1 cellular context compared by ENCODE assay signal in genomic region chr17:49191407-49191916, GRCh38.
TF ChIP-seq lines count a peak whose summit lies in the region.

No MANE protein-coding gene starts in this region.

TF ChIP-seq in GM12878, 131 proteins besides CTCF, POLR2A, EP300 and RAD21 (continues in another document):
- peak; percentile 52; the same call in 1 of the 2 replicates for TF ChIP-seq NR2F1 (conservative IDR thresholded peaks at IDR 0.05)
- no peak for TF ChIP-seq CHD1 (IDR thresholded peaks at IDR 0.05; ENCODE audit: low read depth, low read length)
- no peak for TF ChIP-seq WRNIP1 (IDR thresholded peaks at IDR 0.05; ENCODE audit: borderline replicate concordance, low read depth, low read length)
- TF ChIP-seq JUND (IDR thresholded peaks at IDR 0.05; ENCODE audit: low read depth, low read length) = no peak; the same call in 1 of the 2 replicates
- TF ChIP-seq SUZ12 (IDR thresholded peaks at IDR 0.05; ENCODE audit: unreplicated experiment) = no peak
- TF ChIP-seq, protein P1, sequence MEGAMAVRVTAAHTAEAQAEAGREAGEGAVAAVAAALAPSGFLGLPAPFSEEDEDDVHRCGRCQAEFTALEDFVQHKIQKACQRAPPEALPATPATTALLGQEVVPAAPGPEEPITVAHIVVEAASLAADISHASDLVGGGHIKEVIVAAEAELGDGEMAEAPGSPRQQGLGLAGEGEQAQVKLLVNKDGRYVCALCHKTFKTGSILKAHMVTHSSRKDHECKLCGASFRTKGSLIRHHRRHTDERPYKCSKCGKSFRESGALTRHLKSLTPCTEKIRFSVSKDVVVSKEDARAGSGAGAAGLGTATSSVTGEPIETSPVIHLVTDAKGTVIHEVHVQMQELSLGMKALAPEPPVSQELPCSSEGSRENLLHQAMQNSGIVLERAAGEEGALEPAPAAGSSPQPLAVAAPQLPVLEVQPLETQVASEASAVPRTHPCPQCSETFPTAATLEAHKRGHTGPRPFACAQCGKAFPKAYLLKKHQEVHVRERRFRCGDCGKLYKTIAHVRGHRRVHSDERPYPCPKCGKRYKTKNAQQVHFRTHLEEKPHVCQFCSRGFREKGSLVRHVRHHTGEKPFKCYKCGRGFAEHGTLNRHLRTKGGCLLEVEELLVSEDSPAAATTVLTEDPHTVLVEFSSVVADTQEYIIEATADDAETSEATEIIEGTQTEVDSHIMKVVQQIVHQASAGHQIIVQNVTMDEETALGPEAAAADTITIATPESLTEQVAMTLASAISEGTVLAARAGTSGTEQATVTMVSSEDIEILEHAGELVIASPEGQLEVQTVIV (IDR thresholded peaks at IDR 0.05; ENCODE audit: borderline replicate concordance, partially characterized antibody) = no peak
- no peak for TF ChIP-seq STAT3 (IDR thresholded peaks at IDR 0.05; ENCODE audit: low read depth, low read length)
- TF ChIP-seq EZH2 (IDR thresholded peaks at IDR 0.05; ENCODE audit: borderline replicate concordance, control insufficient read depth, low read depth, low read length) = no peak
- TF ChIP-seq MYB (IDR thresholded peaks at IDR 0.05; ENCODE audit: borderline replicate concordance, low read depth, low read length) = no peak
- no peak for TF ChIP-seq YBX1 (IDR thresholded peaks at IDR 0.05)
- TF ChIP-seq NFXL1 (IDR thresholded peaks at IDR 0.05; ENCODE audit: borderline replicate concordance) = no peak
- no peak for TF ChIP-seq RELA (IDR thresholded peaks at IDR 0.05; ENCODE audit: borderline replicate concordance, partially characterized antibody)
- no peak for TF ChIP-seq IKZF2 (IDR thresholded peaks at IDR 0.05)
- no peak for TF ChIP-seq POLR2AphosphoS5 (IDR thresholded peaks at IDR 0.05; ENCODE audit: low read length)
- TF ChIP-seq HDAC2 (IDR thresholded peaks at IDR 0.05) = 0 out of 2 replicates have a peak, but pooled peaks have one; percentile 21
- TF ChIP-seq CEBPB (IDR thresholded peaks at IDR 0.05; ENCODE audit: borderline replicate concordance in 1 of 2, low read depth in 2 of 2, low read length in 2 of 2) = no peak
- TF ChIP-seq, protein P2, sequence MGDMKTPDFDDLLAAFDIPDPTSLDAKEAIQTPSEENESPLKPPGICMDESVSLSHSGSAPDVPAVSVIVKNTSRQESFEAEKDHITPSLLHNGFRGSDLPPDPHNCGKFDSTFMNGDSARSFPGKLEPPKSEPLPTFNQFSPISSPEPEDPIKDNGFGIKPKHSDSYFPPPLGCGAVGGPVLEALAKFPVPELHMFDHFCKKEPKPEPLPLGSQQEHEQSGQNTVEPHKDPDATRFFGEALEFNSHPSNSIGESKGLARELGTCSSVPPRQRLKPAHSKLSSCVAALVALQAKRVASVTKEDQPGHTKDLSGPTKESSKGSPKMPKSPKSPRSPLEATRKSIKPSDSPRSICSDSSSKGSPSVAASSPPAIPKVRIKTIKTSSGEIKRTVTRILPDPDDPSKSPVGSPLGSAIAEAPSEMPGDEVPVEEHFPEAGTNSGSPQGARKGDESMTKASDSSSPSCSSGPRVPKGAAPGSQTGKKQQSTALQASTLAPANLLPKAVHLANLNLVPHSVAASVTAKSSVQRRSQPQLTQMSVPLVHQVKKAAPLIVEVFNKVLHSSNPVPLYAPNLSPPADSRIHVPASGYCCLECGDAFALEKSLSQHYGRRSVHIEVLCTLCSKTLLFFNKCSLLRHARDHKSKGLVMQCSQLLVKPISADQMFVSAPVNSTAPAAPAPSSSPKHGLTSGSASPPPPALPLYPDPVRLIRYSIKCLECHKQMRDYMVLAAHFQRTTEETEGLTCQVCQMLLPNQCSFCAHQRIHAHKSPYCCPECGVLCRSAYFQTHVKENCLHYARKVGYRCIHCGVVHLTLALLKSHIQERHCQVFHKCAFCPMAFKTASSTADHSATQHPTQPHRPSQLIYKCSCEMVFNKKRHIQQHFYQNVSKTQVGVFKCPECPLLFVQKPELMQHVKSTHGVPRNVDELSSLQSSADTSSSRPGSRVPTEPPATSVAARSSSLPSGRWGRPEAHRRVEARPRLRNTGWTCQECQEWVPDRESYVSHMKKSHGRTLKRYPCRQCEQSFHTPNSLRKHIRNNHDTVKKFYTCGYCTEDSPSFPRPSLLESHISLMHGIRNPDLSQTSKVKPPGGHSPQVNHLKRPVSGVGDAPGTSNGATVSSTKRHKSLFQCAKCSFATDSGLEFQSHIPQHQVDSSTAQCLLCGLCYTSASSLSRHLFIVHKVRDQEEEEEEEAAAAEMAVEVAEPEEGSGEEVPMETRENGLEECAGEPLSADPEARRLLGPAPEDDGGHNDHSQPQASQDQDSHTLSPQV (IDR thresholded peaks at IDR 0.05) = no peak
- TF ChIP-seq ATF7 (IDR thresholded peaks at IDR 0.05; ENCODE audit: low read depth) = peak; percentile 58; the same call in 1 of the 2 replicates
- TF ChIP-seq ZNF274 (IDR thresholded peaks at IDR 0.05; ENCODE audit: insufficient read depth, insufficient read length) = no peak
- no peak for TF ChIP-seq ASH2L (IDR thresholded peaks at IDR 0.05; ENCODE audit: borderline replicate concordance, low read depth)
- peak; percentile 85; the same call in 1 of the 2 replicates for TF ChIP-seq BACH1 (IDR thresholded peaks at IDR 0.05; ENCODE audit: borderline replicate concordance)
- TF ChIP-seq MEF2B (IDR thresholded peaks at IDR 0.05; ENCODE audit: partially characterized antibody, poor library complexity, severe bottlenecking) = no peak
- no peak for TF ChIP-seq GATAD2B (conservative IDR thresholded peaks at IDR 0.05; ENCODE audit: low read depth)
- peak; percentile 79; the same call in 1 of the 2 replicates for TF ChIP-seq FOXM1 (IDR thresholded peaks at IDR 0.05; ENCODE audit: low read depth, low read length)
- TF ChIP-seq, protein P3, sequence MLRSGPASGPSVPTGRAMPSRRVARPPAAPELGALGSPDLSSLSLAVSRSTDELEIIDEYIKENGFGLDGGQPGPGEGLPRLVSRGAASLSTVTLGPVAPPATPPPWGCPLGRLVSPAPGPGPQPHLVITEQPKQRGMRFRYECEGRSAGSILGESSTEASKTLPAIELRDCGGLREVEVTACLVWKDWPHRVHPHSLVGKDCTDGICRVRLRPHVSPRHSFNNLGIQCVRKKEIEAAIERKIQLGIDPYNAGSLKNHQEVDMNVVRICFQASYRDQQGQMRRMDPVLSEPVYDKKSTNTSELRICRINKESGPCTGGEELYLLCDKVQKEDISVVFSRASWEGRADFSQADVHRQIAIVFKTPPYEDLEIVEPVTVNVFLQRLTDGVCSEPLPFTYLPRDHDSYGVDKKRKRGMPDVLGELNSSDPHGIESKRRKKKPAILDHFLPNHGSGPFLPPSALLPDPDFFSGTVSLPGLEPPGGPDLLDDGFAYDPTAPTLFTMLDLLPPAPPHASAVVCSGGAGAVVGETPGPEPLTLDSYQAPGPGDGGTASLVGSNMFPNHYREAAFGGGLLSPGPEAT (IDR thresholded peaks at IDR 0.05; ENCODE audit: low read depth) = peak; percentile 67; the same call in 1 of the 2 replicates
- TF ChIP-seq BHLHE40 (IDR thresholded peaks at IDR 0.05; ENCODE audit: borderline replicate concordance in 1 of 2, low read depth in 2 of 2, low read length in 1 of 2) = no peak
- TF ChIP-seq SREBF2 (IDR thresholded peaks at IDR 0.05; ENCODE audit: low read length) = no peak
- TF ChIP-seq DPF2 (IDR thresholded peaks at IDR 0.05) = no peak; the same call in none of the 2 replicates
- TF ChIP-seq ATF2 (IDR thresholded peaks at IDR 0.05; ENCODE audit: low read length) = peak; percentile 79
- no peak for TF ChIP-seq ZNF24 (IDR thresholded peaks at IDR 0.05)
- no peak for TF ChIP-seq RCOR1 (conservative IDR thresholded peaks at IDR 0.05; ENCODE audit: low read depth, low read length)
- no peak for TF ChIP-seq ZBTB33 (IDR thresholded peaks at IDR 0.05)
- TF ChIP-seq LARP7 (IDR thresholded peaks at IDR 0.05) = no peak
- TF ChIP-seq BMI1 (IDR thresholded peaks at IDR 0.05; ENCODE audit: borderline replicate concordance) = no peak
- TF ChIP-seq IKZF1 (conservative IDR thresholded peaks at IDR 0.05) = no peak
- no peak for TF ChIP-seq TAF1 (IDR thresholded peaks at IDR 0.05; ENCODE audit: borderline replicate concordance, low read depth, low read length)
- TF ChIP-seq MTA3 (IDR thresholded peaks at IDR 0.05; ENCODE audit: borderline replicate concordance, low read length) = no peak
- TF ChIP-seq, protein P4, sequence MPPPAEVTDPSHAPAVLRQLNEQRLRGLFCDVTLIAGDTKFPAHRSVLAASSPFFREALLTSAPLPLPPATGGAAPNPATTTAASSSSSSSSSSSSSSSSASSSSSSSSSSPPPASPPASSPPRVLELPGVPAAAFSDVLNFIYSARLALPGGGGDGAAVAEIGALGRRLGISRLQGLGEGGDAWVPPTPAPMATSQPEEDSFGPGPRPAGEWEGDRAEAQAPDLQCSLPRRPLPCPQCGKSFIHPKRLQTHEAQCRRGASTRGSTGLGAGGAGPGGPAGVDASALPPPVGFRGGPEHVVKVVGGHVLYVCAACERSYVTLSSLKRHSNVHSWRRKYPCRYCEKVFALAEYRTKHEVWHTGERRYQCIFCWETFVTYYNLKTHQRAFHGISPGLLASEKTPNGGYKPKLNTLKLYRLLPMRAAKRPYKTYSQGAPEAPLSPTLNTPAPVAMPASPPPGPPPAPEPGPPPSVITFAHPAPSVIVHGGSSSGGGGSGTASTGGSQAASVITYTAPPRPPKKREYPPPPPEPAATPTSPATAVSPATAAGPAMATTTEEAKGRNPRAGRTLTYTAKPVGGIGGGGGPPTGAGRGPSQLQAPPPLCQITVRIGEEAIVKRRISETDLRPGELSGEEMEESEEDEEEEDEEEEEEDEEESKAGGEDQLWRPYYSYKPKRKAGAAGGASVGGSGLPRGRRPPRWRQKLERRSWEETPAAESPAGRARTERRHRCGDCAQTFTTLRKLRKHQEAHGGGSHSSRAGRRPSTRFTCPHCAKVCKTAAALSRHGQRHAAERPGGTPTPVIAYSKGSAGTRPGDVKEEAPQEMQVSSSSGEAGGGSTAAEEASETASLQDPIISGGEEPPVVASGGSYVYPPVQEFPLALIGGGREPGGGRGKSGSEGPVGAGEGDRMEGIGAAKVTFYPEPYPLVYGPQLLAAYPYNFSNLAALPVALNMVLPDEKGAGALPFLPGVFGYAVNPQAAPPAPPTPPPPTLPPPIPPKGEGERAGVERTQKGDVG (CRISPR knock-in tag; IDR thresholded peaks at IDR 0.05) = no peak
- TF ChIP-seq ZSCAN29 (IDR thresholded peaks at IDR 0.05) = 0 out of 2 replicates have a peak, but pooled peaks have one; percentile 42
- TF ChIP-seq STAT1 (conservative IDR thresholded peaks at IDR 0.05) = no peak
- no peak for TF ChIP-seq NRF1 (conservative IDR thresholded peaks at IDR 0.05; ENCODE audit: low read depth, low read length)
- TF ChIP-seq BCL11A (IDR thresholded peaks at IDR 0.05; ENCODE audit: low read depth, low read length) = peak; percentile 22; the same call in 1 of the 2 replicates
- TF ChIP-seq PAX5 (IDR thresholded peaks at IDR 0.05; ENCODE audit: borderline replicate concordance, low read depth, low read length) = no peak
- TF ChIP-seq EGR1 (IDR thresholded peaks at IDR 0.05; ENCODE audit: borderline replicate concordance in 1 of 2, low read depth in 2 of 2, low read length in 2 of 2) = no peak
- TF ChIP-seq PML (IDR thresholded peaks at IDR 0.05; ENCODE audit: low read length) = no peak
- TF ChIP-seq IRF4 (IDR thresholded peaks at IDR 0.05; ENCODE audit: low read depth, low read length) = peak; percentile 83
- TF ChIP-seq CBFB (IDR thresholded peaks at IDR 0.05; ENCODE audit: low read depth) = no peak
- TF ChIP-seq EED (IDR thresholded peaks at IDR 0.05; ENCODE audit: low read depth) = no peak
- TF ChIP-seq SIX5 (IDR thresholded peaks at IDR 0.05; ENCODE audit: low read depth, low read length, severe bottlenecking) = no peak
- no peak; the same call in 1 of the 2 replicates for TF ChIP-seq RAD51 (IDR thresholded peaks at IDR 0.05)
- peak; percentile 89 for TF ChIP-seq JUNB (IDR thresholded peaks at IDR 0.05)
- 0 out of 2 replicates have a peak, but pooled peaks have one; percentile 48 for TF ChIP-seq TCF3 (IDR thresholded peaks at IDR 0.05; ENCODE audit: borderline replicate concordance, insufficient read depth, low read depth, low read length)
- no peak for TF ChIP-seq CBX3 (IDR thresholded peaks at IDR 0.05; ENCODE audit: borderline replicate concordance, low read depth)
- no peak for TF ChIP-seq ELK1 (IDR thresholded peaks at IDR 0.05; ENCODE audit: low read depth, low read length)
- no peak for TF ChIP-seq NFYA (IDR thresholded peaks at IDR 0.05; ENCODE audit: borderline replicate concordance, low read depth, low read length)
- TF ChIP-seq SREBF1 (IDR thresholded peaks at IDR 0.05; ENCODE audit: low read length) = no peak
